In the genomic region with DNA sequence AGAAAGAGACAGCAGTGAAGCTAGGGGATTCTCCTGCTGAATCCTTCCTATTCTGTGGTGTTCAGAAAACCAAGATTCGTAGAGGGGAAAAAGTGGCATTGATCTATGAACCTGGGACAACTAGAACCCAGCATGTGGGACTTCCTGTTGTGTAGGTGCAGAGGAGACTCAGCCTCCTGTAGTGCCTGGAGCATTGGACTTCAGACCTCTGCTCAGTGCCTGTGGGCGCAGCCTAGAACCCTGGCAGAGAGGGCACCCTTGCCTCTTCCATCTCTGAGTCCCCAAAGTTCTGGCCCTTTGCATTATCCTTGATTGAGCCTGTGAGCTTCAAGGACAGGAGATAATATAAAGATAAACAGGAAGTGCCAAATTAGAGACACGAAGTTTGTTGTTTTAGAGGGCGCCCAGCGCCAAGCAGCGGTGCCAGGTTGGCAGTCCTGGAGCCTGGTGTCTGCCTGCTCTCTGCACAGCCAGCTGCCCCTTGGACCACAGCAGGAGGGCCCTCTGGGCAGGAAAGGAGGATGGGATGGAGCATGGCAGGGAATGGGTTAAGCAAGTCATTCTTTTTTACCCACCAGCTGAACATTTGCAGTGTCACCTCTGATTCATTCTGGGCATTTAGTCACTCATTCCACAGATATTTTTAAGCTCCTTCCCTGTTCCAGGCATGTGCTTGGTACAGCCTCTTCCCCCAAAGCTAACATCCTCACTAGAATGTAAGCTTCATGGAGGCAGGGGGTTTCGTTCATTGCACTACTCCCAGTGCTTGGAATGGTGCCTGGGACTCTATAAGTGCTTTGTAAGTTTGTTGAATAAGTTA, we compare ENCODE assay signal across 10 cellular contexts. TPM values are rescaled to one million over a fixed set of nuclear protein-coding genes. Genes with fewer than 3 reads are reported as not detected.
A peak's percentile ranks its signal among the peaks of the same experiment; 100 is the strongest.
DNase-seq lines count a peak whose midpoint lies in the region; ATAC-seq and TF ChIP-seq lines count a peak whose summit lies in the region.
"Had no signal": no experiment of that assay in that cellular context is flagged by ENCODE, and none has a peak within 500 bp of the region (broad histone marks: within the 10 kb centered on the region; RNA-seq: fewer than 3 reads in every experiment).

No MANE protein-coding gene starts in this region.

- no peaks in the 10 kb centered on the region for H3K36me3 ChIP-seq in upper lobe of right lung
- H3K36me3 ChIP-seq: gastroesophageal sphincter had no signal

- peaks cover 27% of the 10 kb centered on the region for H3K4me1 Mint-ChIP-seq in activated CD4-positive, alpha-beta T cell treated with anti-CD3 and anti-CD28 coated beads for 36 hours

- intact Hi-C loops in activated CD4-positive, alpha-beta T cell treated with anti-CD3 and anti-CD28 coated beads for 36 hours (cut with DNase I, micrococcal nuclease) = no loop called here
- intact Hi-C loops in upper lobe of right lung (cut with DNase I) = no loop called here

- no peaks in the 10 kb centered on the region for H3K27me3 ChIP-seq in upper lobe of right lung

- H3K4me3 ChIP-seq in cardiac fibroblast (replicated peaks in 1 of 2; ENCODE audit: low read depth in 2 of 2, low read length in 2 of 2) (no peak overlapping the region), upper lobe of right lung (no peak overlapping the region)
- H3K4me3 ChIP-seq: gastroesophageal sphincter had no signal

- H3K4me3 Mint-ChIP-seq in activated CD4-positive, alpha-beta T cell treated with anti-CD3 and anti-CD28 coated beads for 36 hours = no peak overlapping the region

- H3K27me3 Mint-ChIP-seq in activated CD4-positive, alpha-beta T cell treated with anti-CD3 and anti-CD28 coated beads for 36 hours = peaks cover 7% of the 10 kb centered on the region

- H3K4me1 ChIP-seq in upper lobe of right lung = no peaks in the 10 kb centered on the region
- H3K4me1 ChIP-seq: gastroesophageal sphincter had no signal

- CTCF ChIA-PET in activated CD4-positive, alpha-beta T cell treated with anti-CD3 and anti-CD28 coated beads for 36 hours (lab: Charles Lee) = interaction anchor here (0.6 to 2.7 kb wide), 7 partner anchors 15 to 492 kb away, joined by 3 to 17 read pairs (median 4); partner anchors contain the start of gene SP2

- no peaks in the 10 kb centered on the region for H3K9me3 ChIP-seq in upper lobe of right lung
- H3K9me3 ChIP-seq: gastroesophageal sphincter had no signal

- POLR2A ChIA-PET in activated CD4-positive, alpha-beta T cell treated with anti-CD3 and anti-CD28 coated beads for 36 hours (lab: Charles Lee) = no interaction called here

- DNase-seq in activated CD4-positive, alpha-beta T cell treated with anti-CD3 and anti-CD28 coated beads for 36 hours = no peak
- DNase-seq in activated CD4-positive, alpha-beta T cell treated with anti-CD3 and anti-CD28 coated beads, Interleukin-2, amount 50 U/mL, for 48 hours = no peak
- DNase-seq in cardiac fibroblast (ENCODE audit: low read depth in 2 of 2) = peak; percentile 65 to 92
- no peak for DNase-seq in upper lobe of right lung
- DNase-seq: activated CD8-positive, alpha-beta memory T cell treated with anti-CD3 and anti-CD28 coated beads, Interleukin-2, amount 50 U/mL, for 4 hours; stimulated activated naive CD8-positive, alpha-beta T cell treated with anti-CD3 and anti-CD28 coated beads, Interleukin-15, Interleukin-2, amounts not matched to agents 100 U/mL and 50 U/mL, for 24 hours had no signal

- no peak overlapping the region for H3K27ac Mint-ChIP-seq in activated CD4-positive, alpha-beta T cell treated with anti-CD3 and anti-CD28 coated beads for 36 hours

- no peaks in the 10 kb centered on the region for H3K9me3 Mint-ChIP-seq in activated CD4-positive, alpha-beta T cell treated with anti-CD3 and anti-CD28 coated beads for 36 hours (ENCODE audit: low read depth)

- H3K27ac ChIP-seq in upper lobe of right lung = no peak overlapping the region
- H3K27ac ChIP-seq: C4-2B, gastroesophageal sphincter had no signal

- ATAC-seq in activated CD4-positive, alpha-beta T cell treated with anti-CD3 and anti-CD28 coated beads for 36 hours = peak; percentile 22
- peak; percentile 21 for ATAC-seq in upper lobe of right lung
- no peak for ATAC-seq in HG03175 (IDR thresholded peaks at IDR 0.05; ENCODE audit: unreplicated experiment)
- no peak for ATAC-seq in HG02840 (IDR thresholded peaks at IDR 0.05; ENCODE audit: low FRiP score, unreplicated experiment)
- ATAC-seq: gastroesophageal sphincter; stimulated activated naive CD8-positive, alpha-beta T cell treated with anti-CD3 and anti-CD28 coated beads, Interleukin-15, Interleukin-2, amounts not matched to agents 100 U/mL and 50 U/mL, for 24 hours had no signal

- H3K36me3 Mint-ChIP-seq in activated CD4-positive, alpha-beta T cell treated with anti-CD3 and anti-CD28 coated beads for 36 hours (ENCODE audit: low read depth) = no peaks in the 10 kb centered on the region

- TF ChIP-seq CTCF in cardiac fibroblast (IDR thresholded peaks at IDR 0.05; ENCODE audit: low read depth, low read length) = no peak
- no peak for TF ChIP-seq CTCF in upper lobe of right lung (IDR thresholded peaks at IDR 0.05)

RNA-seq across cellular contexts. Expression of gene SP6, which starts 11.9 kb away (rescaled TPM):
- under 1 TPM; 0.07 to 0.14 TPM for total RNA-seq in activated CD4-positive, alpha-beta T cell treated with anti-CD3 and anti-CD28 coated beads for 36 hours
- 8.5 TPM for total RNA-seq in upper lobe of right lung

RNA-seq across cellular contexts. Expression of gene SCRN2, which starts 21.8 kb away (rescaled TPM):
- total RNA-seq in activated CD4-positive, alpha-beta T cell treated with anti-CD3 and anti-CD28 coated beads for 36 hours = 10 to 100 TPM; 21.5 to 25.2 TPM
- total RNA-seq in upper lobe of right lung = 30.5 TPM

RNA-seq across cellular contexts. Expression of gene LRRC46, which starts 31.4 kb away (rescaled TPM):
- total RNA-seq in activated CD4-positive, alpha-beta T cell treated with anti-CD3 and anti-CD28 coated beads for 36 hours = under 1 TPM; 0.46 to 0.82 TPM
- total RNA-seq in upper lobe of right lung = 1.1 TPM

RNA-seq across cellular contexts. Expression of gene MRPL10, which starts 31.5 kb away (rescaled TPM):
- 10 to 100 TPM; 66.9 to 70.9 TPM for total RNA-seq in activated CD4-positive, alpha-beta T cell treated with anti-CD3 and anti-CD28 coated beads for 36 hours
- total RNA-seq in upper lobe of right lung = 29.2 TPM

RNA-seq across cellular contexts. Expression of gene SP2, which starts 33.2 kb away (rescaled TPM):
- 10 to 100 TPM; 15.7 to 19.8 TPM for total RNA-seq in activated CD4-positive, alpha-beta T cell treated with anti-CD3 and anti-CD28 coated beads for 36 hours
- 16.9 TPM for total RNA-seq in upper lobe of right lung

Comparison
In these comparisons a context has a peak if more than half of its experiments do, and no peak if none do; other contexts are left out.
1. ATAC-seq: peak in activated CD4-positive, alpha-beta T cell treated with anti-CD3 and anti-CD28 coated beads for 36 hours (single experiment) and upper lobe of right lung (single experiment); none in HG03175 (single experiment) and HG02840 (single experiment).
2. DNase-seq: peak in cardiac fibroblast (2 of 2); none in activated CD4-positive, alpha-beta T cell treated with anti-CD3 and anti-CD28 coated beads for 36 hours (single experiment), activated CD4-positive, alpha-beta T cell treated with anti-CD3 and anti-CD28 coated beads, Interleukin-2, amount 50 U/mL, for 48 hours (0 of 2) and upper lobe of right lung (single experiment).